21 cellular contexts compared by ENCODE assay signal in the genomic region with DNA sequence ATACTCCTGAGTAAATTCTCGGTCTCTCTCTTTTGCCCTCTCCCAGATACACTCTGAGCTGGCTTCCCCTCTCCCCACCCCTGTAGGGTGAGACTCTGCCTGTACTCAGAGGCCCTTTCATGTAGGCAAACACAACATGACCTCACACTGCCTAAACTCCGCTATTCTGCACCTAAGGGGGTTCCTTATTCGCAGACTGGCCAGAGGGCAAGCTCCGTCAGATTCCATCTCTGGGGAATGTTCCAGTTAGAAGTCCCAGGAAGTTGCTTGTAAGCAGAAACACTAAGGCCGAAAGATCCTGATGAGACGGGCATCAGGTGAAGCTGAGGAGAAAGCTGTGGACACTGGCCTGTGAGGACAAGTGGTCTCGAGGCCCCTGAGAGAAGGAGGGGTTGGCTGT.
A peak's percentile ranks its signal among the peaks of the same experiment; 100 is the strongest.
DNase-seq lines count a peak whose midpoint lies in the region; ATAC-seq, FAIRE-seq and TF ChIP-seq lines count a peak whose summit lies in the region.
"Had no signal": no experiment of that assay in that cellular context is flagged by ENCODE, and none has a peak within 500 bp of the region (broad histone marks: within the 10 kb centered on the region; RNA-seq: fewer than 3 reads in every experiment).

No MANE protein-coding gene starts in this region.

- H3K23ac ChIP-seq in IMR-90 (ENCODE audit: low read depth, low read length): no peak overlapping the region
- H3K23ac ChIP-seq in mesenchymal stem cell (ENCODE audit: low read length in 2 of 2): no peak overlapping the region
- H3K23ac ChIP-seq in trophoblast cell (ENCODE audit: low read length): no peak overlapping the region

- no peaks in the 10 kb centered on the region for H3K79me1 ChIP-seq in IMR-90 (ENCODE audit: low read depth in 1 of 2, low read length in 2 of 2)
- no peaks in the 10 kb centered on the region for H3K79me1 ChIP-seq in mesenchymal stem cell (replicated peaks; ENCODE audit: low read length, poor library complexity, severe bottlenecking)
- peaks cover 2% of the 10 kb centered on the region for H3K79me1 ChIP-seq in trophoblast cell (ENCODE audit: low read length)

- no peak overlapping the region for H4K8ac ChIP-seq in IMR-90 (ENCODE audit: low read depth in 2 of 2, low read length in 2 of 2)
- H4K8ac ChIP-seq in mesenchymal stem cell (ENCODE audit: low read length): no peak overlapping the region
- H4K8ac ChIP-seq in trophoblast cell (ENCODE audit: low read depth, low read length): no peak overlapping the region

- no peak overlapping the region for H2BK20ac ChIP-seq in IMR-90 (ENCODE audit: low read depth, low read length)

- H3K36me3 ChIP-seq in IMR-90 (ENCODE audit: control insufficient read depth, insufficient read depth, low read length) (no peaks in the 10 kb centered on the region), mesenchymal stem cell (ENCODE audit: control insufficient read depth in 1 of 2, insufficient read depth in 2 of 2, low read depth in 1 of 2, low read length in 2 of 2) (no peaks in the 10 kb centered on the region), trophoblast cell (ENCODE audit: control insufficient read depth in 1 of 2, insufficient read depth in 2 of 2, low read length in 2 of 2) (no peaks in the 10 kb centered on the region)
- H3K36me3 ChIP-seq: BLaER1, HAP-1 had no signal

- H3K4ac ChIP-seq in IMR-90 (ENCODE audit: low read depth, low read length) (no peak overlapping the region), mesenchymal stem cell (ENCODE audit: low read depth in 1 of 2, low read length in 2 of 2) (no peak overlapping the region), trophoblast cell (ENCODE audit: low read depth, low read length) (no peak overlapping the region)

- WGBS in IMR-90 (ENCODE audit: extremely low coverage in 2 of 2, insufficient read length in 1 of 2), 2 experiments: 71% methylated on average over 3 of the region's 7 CpGs; no CpG with 5 or more reads in 1 of the 2 experiments
- WGBS in mesenchymal stem cell: 93% methylated on average over 7 of the region's 7 CpGs
- WGBS in trophoblast cell (ENCODE audit: extremely low coverage, insufficient coverage, insufficient read length): no CpG with 5 or more reads among the region's 7 CpGs

- 0 out of 2 replicates have a peak, but pooled peaks cover 2% of the 10 kb centered on the region for H3K9me1 ChIP-seq in IMR-90 (ENCODE audit: insufficient read depth, low read length)

- no peak overlapping the region for H4K12ac ChIP-seq in trophoblast cell (ENCODE audit: low read depth, low read length)

- in situ Hi-C loops in IMR-90 (cut with MboI; ENCODE audit: low sequenced_read_pairs): no loop called here

- H2BK120ac ChIP-seq in IMR-90 (ENCODE audit: low read depth, low read length) (no peak overlapping the region), mesenchymal stem cell (ENCODE audit: low read depth, low read length) (no peak overlapping the region), trophoblast cell (ENCODE audit: insufficient read depth, low read length, poor library complexity) (no peak overlapping the region)

- H3K4me3 ChIP-seq in IMR-90 (ENCODE audit: insufficient read depth, low read depth, low read length) (no peak overlapping the region), mesenchymal stem cell (ENCODE audit: insufficient read depth in 1 of 2, low read depth in 1 of 2, low read length in 2 of 2) (no peak overlapping the region), trophoblast cell (ENCODE audit: low read depth, low read length) (no peak overlapping the region)
- H3K4me3 ChIP-seq: BLaER1, HAP-1 had no signal

- CTCF ChIA-PET in IMR-90 (lab: Yijun Ruan, JAX): no interaction called here

- POLR2A ChIA-PET in IMR-90 (lab: Charles Lee; ENCODE audit: unreplicated experiment): no interaction called here

- H2AK5ac ChIP-seq in IMR-90 (ENCODE audit: low read depth, low read length) (no peak overlapping the region), mesenchymal stem cell (ENCODE audit: low read length, severe bottlenecking) (peak overlapping the region; percentile 18), trophoblast cell (ENCODE audit: low read length) (no peak overlapping the region)

- H3K9me3 ChIP-seq in IMR-90 (ENCODE audit: control insufficient read depth, insufficient read depth, low read length) (no peaks in the 10 kb centered on the region), mesenchymal stem cell (ENCODE audit: control insufficient read depth, low read length) (no peaks in the 10 kb centered on the region), trophoblast cell (ENCODE audit: insufficient read depth, low read depth, low read length) (no peaks in the 10 kb centered on the region)
- H3K9me3 ChIP-seq: HAP-1 had no signal

- TF ChIP-seq RAD21 in IMR-90 (IDR thresholded peaks at IDR 0.05; ENCODE audit: low read length): no peak

- H2BK15ac ChIP-seq in IMR-90 (ENCODE audit: low read depth, low read length) (no peak overlapping the region), mesenchymal stem cell (ENCODE audit: low read depth, poor library complexity, severe bottlenecking) (no peak overlapping the region)

- H3K27ac ChIP-seq in IMR-90 (ENCODE audit: insufficient read depth, low read length) (no peak overlapping the region), mesenchymal stem cell (ENCODE audit: low read length, poor library complexity, severe bottlenecking) (no peak overlapping the region), trophoblast cell (ENCODE audit: low read depth, low read length) (no peak overlapping the region)
- H3K27ac ChIP-seq: BLaER1, C4-2B had no signal

- DNase-seq in HTR-8/SVneo (ENCODE audit: insufficient read length, low spot score) (no peak), IMR-90 (no peak), mesenchymal stem cell (no peak), trophoblast cell (peak; percentile 66 to 78), cerebellum (ENCODE audit: low spot score) (no peak)
- DNase-seq: CD4-positive, CD25-positive, alpha-beta regulatory T cell; CD8-positive, alpha-beta T cell; DMS 273 treated with DMSO at 0.1 percent for 48 hours; DMS53; DMS79 treated with DMSO at 0.1 percent for 48 hours; GF-D8; GOT3; HFFc6 had no signal

- H3K18ac ChIP-seq in IMR-90 (ENCODE audit: low read depth, low read length) (no peak overlapping the region; the same call in 1 of the 2 replicates), mesenchymal stem cell (ENCODE audit: low read depth in 1 of 2, low read length in 2 of 2) (no peak overlapping the region), trophoblast cell (ENCODE audit: low read length) (no peak overlapping the region)

- H3K56ac ChIP-seq in IMR-90 (ENCODE audit: extremely low read depth, insufficient read depth, low read length): no peak overlapping the region

- no peak for TF ChIP-seq POLR2A in IMR-90 (IDR thresholded peaks at IDR 0.05; ENCODE audit: low read depth, low read length)

- no peak for TF ChIP-seq CTCF in IMR-90 (conservative IDR thresholded peaks at IDR 0.05; ENCODE audit: low read depth, low read length)

- H3K4me1 ChIP-seq in IMR-90 (ENCODE audit: control insufficient read depth, insufficient read depth, low read length) (peaks cover 4% of the 10 kb centered on the region), mesenchymal stem cell (ENCODE audit: control insufficient read depth, insufficient read depth, low read depth, low read length) (peaks cover 13% of the 10 kb centered on the region), trophoblast cell (ENCODE audit: control insufficient read depth in 1 of 2, insufficient read depth in 2 of 2, low read length in 2 of 2) (peaks cover 9 to 13% of the 10 kb centered on the region in 2 experiments)
- H3K4me1 ChIP-seq: HAP-1 had no signal

- no peaks in the 10 kb centered on the region for H4K20me1 ChIP-seq in IMR-90 (ENCODE audit: insufficient read depth, low read length)
- H4K20me1 ChIP-seq: BLaER1 had no signal

- BruUV-seq in IMR-90 (replicated peaks; lab: Mats Ljungman, UMichigan): no TSS peak

- no peak overlapping the region for H4K5ac ChIP-seq in IMR-90 (ENCODE audit: low read depth, low read length)

- H4K91ac ChIP-seq in IMR-90 (ENCODE audit: insufficient read depth, low read depth, low read length) (no peak overlapping the region), mesenchymal stem cell (ENCODE audit: low read length) (no peak overlapping the region), trophoblast cell (ENCODE audit: low read depth, low read length) (no peak overlapping the region)

- dilution Hi-C loops in IMR-90 (cut with HindIII; ENCODE audit: low sequenced_read_pairs, unreplicated experiment): no loop called here

- H2AK9ac ChIP-seq in IMR-90 (replicated peaks; ENCODE audit: low read depth, low read length, poor library complexity): peak overlapping the region; percentile 65

- no peak overlapping the region for H2AFZ ChIP-seq in IMR-90 (replicated peaks; ENCODE audit: low read length, poor library complexity)
- no peak overlapping the region for H2AFZ ChIP-seq in mesenchymal stem cell (ENCODE audit: low read depth, low read length)
- no peak overlapping the region for H2AFZ ChIP-seq in trophoblast cell (ENCODE audit: insufficient read depth, low read length, poor library complexity)

- FAIRE-seq in HTR-8/SVneo (lab: Jason Lieb, UNC): peak; percentile 4
- FAIRE-seq: D721Med, GM12891, GM18507, H54 had no signal

- H2BK12ac ChIP-seq in mesenchymal stem cell (ENCODE audit: low read length in 2 of 2): no peak overlapping the region
- no peak overlapping the region for H2BK12ac ChIP-seq in trophoblast cell (ENCODE audit: low read length)

- H3K79me2 ChIP-seq in trophoblast cell (ENCODE audit: control insufficient read depth, insufficient read depth, low read length, poor library complexity): no peaks in the 10 kb centered on the region

- no peak overlapping the region for H3K9ac ChIP-seq in IMR-90 (ENCODE audit: low read depth, low read length)
- no peak overlapping the region for H3K9ac ChIP-seq in mesenchymal stem cell (ENCODE audit: low read length)
- no peak overlapping the region for H3K9ac ChIP-seq in trophoblast cell (ENCODE audit: low read length)
- H3K9ac ChIP-seq: BLaER1 had no signal

- H3K27me3 ChIP-seq in IMR-90 (ENCODE audit: control insufficient read depth, insufficient read depth, low read length) (peaks cover 1% of the 10 kb centered on the region; the same call in 1 of the 2 replicates), mesenchymal stem cell (ENCODE audit: control insufficient read depth in 1 of 2, insufficient read depth in 1 of 2, low read length in 2 of 2) (no peaks in the 10 kb centered on the region), trophoblast cell (ENCODE audit: insufficient read depth, low read length) (no peaks in the 10 kb centered on the region)
- H3K27me3 ChIP-seq: BLaER1 had no signal

- H3K14ac ChIP-seq in IMR-90 (replicated peaks; ENCODE audit: low read depth, low read length): no peak overlapping the region
- H3K14ac ChIP-seq in mesenchymal stem cell (ENCODE audit: low read length in 2 of 2): no peak overlapping the region
- H3K14ac ChIP-seq in trophoblast cell (ENCODE audit: low read length): no peak overlapping the region

- intact Hi-C loops in IMR-90 (cut with micrococcal nuclease): no loop called here

- ATAC-seq in IMR-90 (ENCODE audit: low read depth): no peak
- ATAC-seq in GM18873 (IDR thresholded peaks at IDR 0.05; ENCODE audit: low FRiP score, unreplicated experiment): no peak
- ATAC-seq: CD8-positive, alpha-beta T cell had no signal

- H2BK5ac ChIP-seq in IMR-90 (ENCODE audit: low read depth, low read length, poor library complexity, severe bottlenecking) (no peak overlapping the region), mesenchymal stem cell (ENCODE audit: low read depth, low read length, poor library complexity, severe bottlenecking) (no peak overlapping the region), trophoblast cell (ENCODE audit: low read depth, low read length, poor library complexity) (no peak overlapping the region)

- H3K4me2 ChIP-seq in IMR-90 (ENCODE audit: low read depth, low read length): no peak overlapping the region
- no peak overlapping the region for H3K4me2 ChIP-seq in mesenchymal stem cell (ENCODE audit: low read length, poor library complexity, severe bottlenecking)
- H3K4me2 ChIP-seq in trophoblast cell (ENCODE audit: low read length): peak overlapping the region; percentile 2
- H3K4me2 ChIP-seq: BLaER1 had no signal

Comparison
In these comparisons a context has a peak if more than half of its experiments do, and no peak if none do; other contexts are left out.
1. DNase-seq: peak in trophoblast cell (2 of 2); none in HTR-8/SVneo (single experiment), IMR-90 (single experiment), mesenchymal stem cell (single experiment) and cerebellum (single experiment).